In the genomic region with DNA sequence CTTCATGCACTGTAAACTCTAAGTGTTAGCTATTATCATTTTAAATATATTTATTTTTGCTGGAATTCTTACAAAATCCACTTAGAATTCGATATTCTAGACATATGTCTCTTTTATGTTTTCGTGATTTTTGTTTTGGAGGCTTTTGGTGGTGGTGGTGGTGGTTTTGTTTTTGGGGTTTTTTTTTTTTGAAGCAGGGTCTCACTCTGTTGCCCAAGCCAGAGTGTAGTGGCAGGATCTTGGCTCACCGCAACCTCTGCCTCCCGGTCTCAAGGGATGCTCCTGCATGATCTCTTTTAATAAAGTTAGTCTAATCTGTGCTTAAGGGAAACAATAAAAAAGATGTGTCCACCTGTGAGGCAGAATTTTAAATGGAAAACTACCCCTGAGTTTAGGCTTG, we compare ENCODE assay signal across 12 cellular contexts.
A peak's percentile ranks its signal among the peaks of the same experiment; 100 is the strongest.
DNase-seq lines count a peak whose midpoint lies in the region; ATAC-seq, FAIRE-seq and TF ChIP-seq lines count a peak whose summit lies in the region.
"Had no signal": no experiment of that assay in that cellular context is flagged by ENCODE, and none has a peak within 500 bp of the region (broad histone marks: within the 10 kb centered on the region; RNA-seq: fewer than 3 reads in every experiment).

No MANE protein-coding gene starts in this region.

- H4K91ac ChIP-seq in trophoblast cell (ENCODE audit: low read depth, low read length), result no peak overlapping the region

- H4K20me1 ChIP-seq in GM12878 (ENCODE audit: control insufficient read depth, insufficient read depth), result no peaks in the 10 kb centered on the region

- H3K4ac ChIP-seq in trophoblast cell (ENCODE audit: low read depth, low read length), result no peak overlapping the region

- in situ Hi-C loops in GM12878 (cut with MboI), result no loop called here

- no peak overlapping the region for H3K23ac ChIP-seq in trophoblast cell (ENCODE audit: low read length)

- RAD21 ChIA-PET in GM12878 (lab: Charles Lee; ENCODE audit: unreplicated experiment), result interaction anchor here (0.6 to 0.7 kb wide), 3 partner anchors 10 to 20 kb away, joined by 3 to 4 read pairs (median 3); no protein-coding TSS in a partner anchor

- TF ChIP-seq POLR2A in GM12878 (IDR thresholded peaks at IDR 0.05; ENCODE audit: low read depth, low read length), result no peak

- H3K4me3 ChIP-seq in GM12878, result 0 out of 2 replicates have a peak overlapping the region, but pooled peaks have one; percentile 48
- no peak overlapping the region for H3K4me3 ChIP-seq in trophoblast cell (ENCODE audit: low read depth, low read length)
- H3K4me3 ChIP-seq in pancreas, result no peak overlapping the region

- peak overlapping the region; percentile 7; the same call in 1 of the 2 replicates for H3K9ac ChIP-seq in GM12878 (ENCODE audit: control insufficient read depth, insufficient read depth, low read length)
- H3K9ac ChIP-seq in trophoblast cell (ENCODE audit: low read length), result no peak overlapping the region

- no peak overlapping the region for H2BK5ac ChIP-seq in trophoblast cell (ENCODE audit: low read depth, low read length, poor library complexity)

- intact Hi-C loops in activated CD4-positive, alpha-beta T cell treated with anti-CD3 and anti-CD28 coated beads for 36 hours (cut with DNase I, micrococcal nuclease), result no loop called here
- intact Hi-C loops in GM12878 (cut with micrococcal nuclease; ENCODE audit: unreplicated experiment) (no loop called here), pancreas (cut with DNase I) (loop anchor here in 1 of 3 donors (10.0 kb wide), 1 partner anchor 106 kb away; no protein-coding TSS in a partner anchor)

- H3K36me3 ChIP-seq in KOPT-K1 (ENCODE audit: insufficient read depth, low read length) (no peaks in the 10 kb centered on the region; the same call in 1 of the 2 replicates), GM12878 (ENCODE audit: control insufficient read depth in 2 of 2, insufficient read depth in 2 of 2, low read length in 1 of 2) (peaks cover 0 to 14% of the 10 kb centered on the region in 2 experiments), trophoblast cell (ENCODE audit: control insufficient read depth in 1 of 2, insufficient read depth in 2 of 2, low read length in 2 of 2) (peaks cover 6 to 11% of the 10 kb centered on the region in 2 experiments), pancreas (no peaks in the 10 kb centered on the region)

- peaks cover 21% of the 10 kb centered on the region for H3K36me3 Mint-ChIP-seq in activated CD4-positive, alpha-beta T cell treated with anti-CD3 and anti-CD28 coated beads for 36 hours (ENCODE audit: low read depth)
- peaks cover 9% of the 10 kb centered on the region for H3K36me3 Mint-ChIP-seq in neural crest cell (ENCODE audit: low read depth)

- no peak for TF ChIP-seq EP300 in GM12878 (IDR thresholded peaks at IDR 0.05; ENCODE audit: borderline replicate concordance in 1 of 2, control insufficient read depth in 1 of 2, low read depth in 2 of 2, low read length in 2 of 2)

- peaks cover 2% of the 10 kb centered on the region for H3K9me3 Mint-ChIP-seq in activated CD4-positive, alpha-beta T cell treated with anti-CD3 and anti-CD28 coated beads for 36 hours (ENCODE audit: low read depth)
- H3K9me3 Mint-ChIP-seq in neural crest cell, result peaks cover 5% of the 10 kb centered on the region
- H3K9me3 Mint-ChIP-seq: naive B cell had no signal

- TF ChIP-seq CTCF in GM12878 (IDR thresholded peaks at IDR 0.05 in 2 of 3, conservative IDR thresholded peaks at IDR 0.05 in 1 of 3; ENCODE audit: control insufficient read depth in 2 of 3, extremely low read depth in 1 of 3, insufficient read depth in 1 of 3, low read depth in 3 of 3, low read length in 3 of 3) (no peak), neural crest cell (conservative IDR thresholded peaks at IDR 0.05) (no peak), pancreas (IDR thresholded peaks at IDR 0.05) (no peak)

- H3K27me3 ChIP-seq in GM12878 (replicated peaks in 1 of 2; ENCODE audit: control insufficient read depth in 2 of 2, insufficient read depth in 2 of 2, low read length in 1 of 2) (no peaks in the 10 kb centered on the region), trophoblast cell (ENCODE audit: insufficient read depth, low read length) (no peaks in the 10 kb centered on the region), pancreas (no peaks in the 10 kb centered on the region)
- H3K27me3 ChIP-seq: brain microvascular endothelial cell had no signal

- H3K4me1 ChIP-seq in GM12878 (ENCODE audit: control insufficient read depth, insufficient read depth, low read length), result peaks cover 18% of the 10 kb centered on the region
- peaks cover 2% of the 10 kb centered on the region in 2 experiments for H3K4me1 ChIP-seq in trophoblast cell (ENCODE audit: control insufficient read depth in 1 of 2, insufficient read depth in 2 of 2, low read length in 2 of 2)
- peaks cover under 1 to 9% (median under 1%) of the 10 kb centered on the region in 3 donors for H3K4me1 ChIP-seq in pancreas

- no peak for DNase-seq in activated CD4-positive, alpha-beta T cell treated with anti-CD3 and anti-CD28 coated beads for 36 hours
- DNase-seq in activated CD4-positive, alpha-beta T cell treated with anti-CD3 and anti-CD28 coated beads, Interleukin-2, amount 50 U/mL, for 1 hour, result no peak
- DNase-seq in GM12878 (ENCODE audit: low read depth, low spot score) (no peak), neural crest cell (ENCODE audit: low read depth, low spot score) (no peak), trophoblast cell (no peak), pancreas (no peak), T1000 (lab: John Stamatoyannopoulos, UW) (no peak)
- DNase-seq: brain microvascular endothelial cell, naive B cell, NCI-H1092 treated with DMSO at 0.1 percent for 48 hours had no signal

- H3K4me1 Mint-ChIP-seq in activated CD4-positive, alpha-beta T cell treated with anti-CD3 and anti-CD28 coated beads for 36 hours, result peaks cover 38% of the 10 kb centered on the region
- peaks cover 4% of the 10 kb centered on the region for H3K4me1 Mint-ChIP-seq in neural crest cell

- peak overlapping the region; percentile 62 for H3K4me3 Mint-ChIP-seq in activated CD4-positive, alpha-beta T cell treated with anti-CD3 and anti-CD28 coated beads for 36 hours
- no peak overlapping the region for H3K4me3 Mint-ChIP-seq in neural crest cell

- FAIRE-seq in GM12878 (lab: Jason Lieb, UNC) (no peak), pancreas (lab: Jason Lieb, UNC) (no peak)
- FAIRE-seq: urothelium cell line had no signal

- CTCF ChIA-PET in activated CD4-positive, alpha-beta T cell treated with anti-CD3 and anti-CD28 coated beads for 36 hours (lab: Charles Lee), result interaction anchor here (0.7 to 1.2 kb wide), 4 partner anchors 82 to 285 kb away, joined by 3 to 6 read pairs (median 4); no protein-coding TSS in a partner anchor
- CTCF ChIA-PET in GM12878 (lab: Yijun Ruan, JAX), result interaction anchor here (1.0 to 6.7 kb wide), 3 partner anchors 10 to 82 kb away, joined by 4 to 39 read pairs (median 5); no protein-coding TSS in a partner anchor

- no peak overlapping the region for H3K18ac ChIP-seq in trophoblast cell (ENCODE audit: low read length)

- no peak overlapping the region for H4K12ac ChIP-seq in trophoblast cell (ENCODE audit: low read depth, low read length)

- WGBS in GM12878 (ENCODE audit: insufficient coverage, insufficient replicate concordance, low lambda C conversion rate, missing lambda C conversion rate), result 51% methylated on average over 4 of the region's 4 CpGs
- no CpG with 5 or more reads among the region's 4 CpGs for WGBS in trophoblast cell (ENCODE audit: extremely low coverage, insufficient coverage, insufficient read length)
- WGBS in pancreas, 2 donors, result 92 to 96% methylated on average over 4 of the region's 4 CpGs

- no peak overlapping the region for H2AK5ac ChIP-seq in trophoblast cell (ENCODE audit: low read length)

- no peak overlapping the region for H2BK120ac ChIP-seq in trophoblast cell (ENCODE audit: insufficient read depth, low read length, poor library complexity)

- SMC1A ChIA-PET in GM12878 (lab: Charles Lee; ENCODE audit: uncharacterized antibody, unreplicated experiment), result interaction anchor here (1.0 to 12.0 kb wide), 8 partner anchors 8 to 82 kb away, joined by 3 to 99 read pairs (median 6); no protein-coding TSS in a partner anchor

- H2AFZ ChIP-seq in GM12878 (ENCODE audit: control insufficient read depth, low read depth, low read length) (no peak overlapping the region), trophoblast cell (ENCODE audit: insufficient read depth, low read length, poor library complexity) (no peak overlapping the region)

- H3K79me2 ChIP-seq in GM12878 (ENCODE audit: control insufficient read depth, insufficient read depth, low read length), result peaks cover 33% of the 10 kb centered on the region
- peaks cover 5% of the 10 kb centered on the region for H3K79me2 ChIP-seq in trophoblast cell (ENCODE audit: control insufficient read depth, insufficient read depth, low read length, poor library complexity)

- H3K9me3 ChIP-seq in KOPT-K1 (ENCODE audit: insufficient read depth, low read length, poor library complexity, severe bottlenecking) (no peaks in the 10 kb centered on the region), GM12878 (replicated peaks; ENCODE audit: control insufficient read depth, insufficient read depth, low read length) (no peaks in the 10 kb centered on the region; the same call in 1 of the 3 replicates), trophoblast cell (ENCODE audit: insufficient read depth, low read depth, low read length) (no peaks in the 10 kb centered on the region), pancreas (no peaks in the 10 kb centered on the region)

- TF ChIP-seq RAD21 in GM12878 (IDR thresholded peaks at IDR 0.05; ENCODE audit: insufficient read depth, low read depth, low read length), result no peak

- H3K27me3 Mint-ChIP-seq in activated CD4-positive, alpha-beta T cell treated with anti-CD3 and anti-CD28 coated beads for 36 hours, result no peaks in the 10 kb centered on the region
- H3K27me3 Mint-ChIP-seq in neural crest cell (ENCODE audit: low read depth), result no peaks in the 10 kb centered on the region
- H3K27me3 Mint-ChIP-seq: naive B cell had no signal

- H3K27ac Mint-ChIP-seq in activated CD4-positive, alpha-beta T cell treated with anti-CD3 and anti-CD28 coated beads for 36 hours, result peak overlapping the region; percentile 97
- H3K27ac Mint-ChIP-seq in neural crest cell (ENCODE audit: unreplicated experiment), result peak overlapping the region; percentile 43

- H3K14ac ChIP-seq in trophoblast cell (ENCODE audit: low read length), result no peak overlapping the region

- H3K27ac ChIP-seq in KOPT-K1 (ENCODE audit: low read depth, low read length, poor library complexity, severe bottlenecking) (peak overlapping the region; percentile 38), GM12878 (ENCODE audit: control insufficient read depth, insufficient read depth) (peak overlapping the region; percentile 83), trophoblast cell (ENCODE audit: low read depth, low read length) (no peak overlapping the region), pancreas (peak overlapping the region in 1 of 4 donors; percentile 69)
- H3K27ac ChIP-seq: brain microvascular endothelial cell had no signal

- BruUV-seq in GM12878 (replicated peaks; lab: Mats Ljungman, UMichigan), result no TSS peak

- H3K4me2 ChIP-seq in GM12878 (ENCODE audit: control insufficient read depth, insufficient read depth), result peak overlapping the region; percentile 77
- H3K4me2 ChIP-seq in trophoblast cell (ENCODE audit: low read length), result no peak overlapping the region

- H3K79me1 ChIP-seq in trophoblast cell (ENCODE audit: low read length), result no peaks in the 10 kb centered on the region

- ATAC-seq in activated CD4-positive, alpha-beta T cell treated with anti-CD3 and anti-CD28 coated beads for 36 hours, result no peak
- no peak for ATAC-seq in GM12878
- ATAC-seq in pancreas, result no peak

- no peak overlapping the region for H4K8ac ChIP-seq in trophoblast cell (ENCODE audit: low read depth, low read length)

- POLR2A ChIA-PET in activated CD4-positive, alpha-beta T cell treated with anti-CD3 and anti-CD28 coated beads for 36 hours (lab: Charles Lee), result interaction anchor here (0.6 kb wide), 1 partner anchor 171 kb away, joined by 3 read pairs; no protein-coding TSS in a partner anchor
- POLR2A ChIA-PET in GM12878 (lab: Charles Lee), result interaction anchor here (0.6 to 1.6 kb wide), 9 partner anchors 10 to 131 kb away, joined by 3 to 9 read pairs (median 4); no protein-coding TSS in a partner anchor

- H2BK12ac ChIP-seq in trophoblast cell (ENCODE audit: low read length), result no peak overlapping the region
